Comparison of ENCODE assay signal across 15 cellular contexts in the genomic region with DNA sequence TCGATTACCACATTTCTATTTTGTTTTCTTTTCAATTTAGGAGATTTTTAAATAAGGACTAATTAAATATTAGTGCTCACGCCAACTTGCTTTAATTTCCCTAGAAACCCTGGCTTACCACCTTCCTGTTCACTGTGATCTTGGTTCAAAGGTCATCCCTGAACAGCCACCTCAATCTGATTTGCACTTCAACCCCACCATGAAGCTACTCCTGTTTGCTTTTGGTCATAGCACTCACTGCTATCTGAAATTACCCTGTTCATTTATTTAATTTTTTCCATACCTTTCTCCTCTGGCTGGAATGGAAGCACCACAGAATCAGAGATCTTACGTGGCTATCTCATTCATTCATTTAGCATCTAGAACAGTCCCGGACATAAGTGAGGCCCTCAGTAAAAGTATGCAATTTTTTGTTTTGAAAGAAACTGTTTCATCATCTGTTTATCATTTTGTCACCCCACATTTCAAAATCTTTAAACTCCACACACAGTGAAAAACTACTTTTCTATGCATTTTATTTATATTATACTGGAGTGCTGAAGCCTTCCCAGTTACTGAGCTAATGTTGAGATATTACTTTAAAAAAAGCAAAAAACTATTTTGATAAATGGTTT. TPM values are rescaled to one million over a fixed set of nuclear protein-coding genes. Genes with fewer than 3 reads are reported as not detected.
A peak's percentile ranks its signal among the peaks of the same experiment; 100 is the strongest.
DNase-seq lines count a peak whose midpoint lies in the region; ATAC-seq and TF ChIP-seq lines count a peak whose summit lies in the region.
"Had no signal": no experiment of that assay in that cellular context is flagged by ENCODE, and none has a peak within 500 bp of the region (broad histone marks: within the 10 kb centered on the region; RNA-seq: fewer than 3 reads in every experiment).

No MANE protein-coding gene starts in this region.

- TF ChIP-seq POLR2A in IMR-90 (IDR thresholded peaks at IDR 0.05; ENCODE audit: low read depth, low read length) (no peak), right lobe of liver (IDR thresholded peaks at IDR 0.05) (no peak)

- no peak overlapping the region for H2AK9ac ChIP-seq in IMR-90 (replicated peaks; ENCODE audit: low read depth, low read length, poor library complexity)

- no peak overlapping the region for H4K91ac ChIP-seq in IMR-90 (ENCODE audit: insufficient read depth, low read depth, low read length)

- H2AK5ac ChIP-seq in IMR-90 (ENCODE audit: low read depth, low read length), result no peak overlapping the region; the same call in 1 of the 2 replicates

- no peak overlapping the region for H3K27ac ChIP-seq in IMR-90 (ENCODE audit: insufficient read depth, low read length)
- H3K27ac ChIP-seq in right lobe of liver, result peak overlapping the region in 2 of 3 donors; percentile 74
- H3K27ac ChIP-seq: 22Rv1, A549, C4-2B had no signal

- no peak overlapping the region for H3K4me3 Mint-ChIP-seq in effector memory CD8-positive, alpha-beta T cell
- H3K4me3 Mint-ChIP-seq: CD4-positive, alpha-beta T cell; H9 had no signal

- H3K4me1 ChIP-seq in IMR-90 (ENCODE audit: control insufficient read depth, insufficient read depth, low read length), result no peaks in the 10 kb centered on the region
- H3K4me1 ChIP-seq in adipocyte (ENCODE audit: control insufficient read depth, insufficient read depth, low read length), result peaks cover 45% of the 10 kb centered on the region
- peaks cover 0 to 16% (median 4%) of the 10 kb centered on the region in 4 donors for H3K4me1 ChIP-seq in right lobe of liver
- H3K4me1 ChIP-seq: Caco-2 had no signal

- intact Hi-C loops in IMR-90 (cut with micrococcal nuclease), result no loop called here
- intact Hi-C loops in left colon (cut with DNase I, micrococcal nuclease), result no loop called here
- intact Hi-C loops in right lobe of liver (cut with DNase I), result no loop called here

- no peak overlapping the region for H3K27ac Mint-ChIP-seq in effector memory CD8-positive, alpha-beta T cell
- H3K27ac Mint-ChIP-seq: CD4-positive, alpha-beta T cell; H9 had no signal

- DNase-seq in IMR-90 (no peak), adipocyte (ENCODE audit: low read depth) (peak; percentile 35), left colon (peak in 1 of 2 donors; percentile 34), right lobe of liver (peak in 1 of 3 donors; percentile 64), NCI-H1436 (lab: John Stamatoyannopoulos, UW) (no peak), omental fat pad (ENCODE audit: low spot score) (no peak)
- DNase-seq in activated CD4-positive, CD25-positive, alpha-beta regulatory T cell treated with anti-CD3 and anti-CD28 coated beads, Interleukin-2, amount 50 U/mL, for 72 hours, result no peak
- DNase-seq in effector memory CD8-positive, alpha-beta T cell, result no peak
- DNase-seq: AML-193; Caco-2; CD4-positive, alpha-beta T cell; H9 had no signal

- no peaks in the 10 kb centered on the region; the same call in 1 of the 2 replicates for H3K9me3 ChIP-seq in IMR-90 (ENCODE audit: control insufficient read depth, insufficient read depth, low read length)
- no peaks in the 10 kb centered on the region for H3K9me3 ChIP-seq in adipocyte (ENCODE audit: control insufficient read depth, low read length)
- H3K9me3 ChIP-seq in right lobe of liver, result no peaks in the 10 kb centered on the region
- H3K9me3 ChIP-seq: A549, Caco-2 had no signal

- CTCF ChIA-PET in IMR-90 (lab: Yijun Ruan, JAX), result interaction anchor here (0.9 to 1.3 kb wide), 2 partner anchors 13 to 14 kb away, joined by 3 read pairs; no protein-coding TSS in a partner anchor

- no peak overlapping the region for H4K5ac ChIP-seq in IMR-90 (ENCODE audit: low read depth, low read length)

- H3K9ac ChIP-seq in IMR-90 (ENCODE audit: low read depth, low read length) (no peak overlapping the region), adipocyte (ENCODE audit: low read length) (no peak overlapping the region)

- H2AFZ ChIP-seq in IMR-90 (replicated peaks; ENCODE audit: low read length, poor library complexity), result no peak overlapping the region

- no peak overlapping the region for H4K8ac ChIP-seq in IMR-90 (ENCODE audit: low read depth in 2 of 2, low read length in 2 of 2)

- H3K36me3 Mint-ChIP-seq in effector memory CD8-positive, alpha-beta T cell (ENCODE audit: insufficient read depth), result no peaks in the 10 kb centered on the region

- no peak for TF ChIP-seq CTCF in IMR-90 (conservative IDR thresholded peaks at IDR 0.05; ENCODE audit: low read depth, low read length)
- no peak for TF ChIP-seq CTCF in right lobe of liver (IDR thresholded peaks at IDR 0.05)
- TF ChIP-seq CTCF in omental fat pad (IDR thresholded peaks at IDR 0.05), result no peak

- no peak overlapping the region for H3K56ac ChIP-seq in IMR-90 (ENCODE audit: extremely low read depth, insufficient read depth, low read length)

- no peaks in the 10 kb centered on the region for H3K79me1 ChIP-seq in IMR-90 (ENCODE audit: low read depth in 1 of 2, low read length in 2 of 2)

- 0 out of 2 replicates have a peak, but pooled peaks cover 3% of the 10 kb centered on the region for H3K9me1 ChIP-seq in IMR-90 (ENCODE audit: insufficient read depth, low read length)

- H3K27me3 ChIP-seq in IMR-90 (ENCODE audit: control insufficient read depth, insufficient read depth, low read length) (no peaks in the 10 kb centered on the region), adipocyte (replicated peaks; ENCODE audit: control insufficient read depth, insufficient read depth, low read length) (no peaks in the 10 kb centered on the region), right lobe of liver (no peaks in the 10 kb centered on the region)

- in situ Hi-C loops in IMR-90 (cut with MboI; ENCODE audit: low sequenced_read_pairs), result no loop called here

- H2BK5ac ChIP-seq in IMR-90 (ENCODE audit: low read depth, low read length, poor library complexity, severe bottlenecking), result no peak overlapping the region

- H3K14ac ChIP-seq in IMR-90 (replicated peaks; ENCODE audit: low read depth, low read length), result no peak overlapping the region

- H3K4me3 ChIP-seq in IMR-90 (ENCODE audit: insufficient read depth, low read depth, low read length), result no peak overlapping the region
- no peak overlapping the region for H3K4me3 ChIP-seq in adipocyte (ENCODE audit: low read length)
- H3K4me3 ChIP-seq in right lobe of liver, result no peak overlapping the region
- H3K4me3 ChIP-seq: A549 had no signal

- no peak overlapping the region for H3K23ac ChIP-seq in IMR-90 (ENCODE audit: low read depth, low read length)

- H3K4me1 Mint-ChIP-seq in effector memory CD8-positive, alpha-beta T cell (ENCODE audit: low read depth in 2 of 2), result no peaks in the 10 kb centered on the region
- H3K4me1 Mint-ChIP-seq: H9 had no signal

- H3K27me3 Mint-ChIP-seq in effector memory CD8-positive, alpha-beta T cell, result no peaks in the 10 kb centered on the region
- H3K27me3 Mint-ChIP-seq: CD4-positive, alpha-beta T cell had no signal

- no CpG with 5 or more reads among the region's 4 CpGs for WGBS in IMR-90 (ENCODE audit: extremely low coverage in 2 of 2, insufficient read length in 1 of 2), 2 experiments
- 14% methylated on average over 4 of the region's 4 CpGs for WGBS in right lobe of liver (ENCODE audit: insufficient coverage, low coverage, low lambda C conversion rate, missing lambda C conversion rate)

- no peaks in the 10 kb centered on the region for H3K36me3 ChIP-seq in IMR-90 (ENCODE audit: control insufficient read depth, insufficient read depth, low read length)
- no peaks in the 10 kb centered on the region for H3K36me3 ChIP-seq in adipocyte (ENCODE audit: control insufficient read depth, insufficient read depth, low read length, severe bottlenecking)
- H3K36me3 ChIP-seq in right lobe of liver, result no peaks in the 10 kb centered on the region

- BruUV-seq in IMR-90 (replicated peaks; lab: Mats Ljungman, UMichigan), result no TSS peak

- no peaks in the 10 kb centered on the region for H4K20me1 ChIP-seq in IMR-90 (ENCODE audit: insufficient read depth, low read length)

- no peak overlapping the region; the same call in 2 of the 3 replicates for H2BK15ac ChIP-seq in IMR-90 (ENCODE audit: low read depth, low read length)

- dilution Hi-C loops in IMR-90 (cut with HindIII; ENCODE audit: low sequenced_read_pairs, unreplicated experiment), result no loop called here

- H3K4ac ChIP-seq in IMR-90 (ENCODE audit: low read depth, low read length), result 0 out of 2 replicates have a peak overlapping the region, but pooled peaks have one; percentile 47

- no peak overlapping the region for H3K4me2 ChIP-seq in IMR-90 (ENCODE audit: low read depth, low read length)
- H3K4me2 ChIP-seq: A549 had no signal

- ATAC-seq in IMR-90 (ENCODE audit: low read depth) (no peak; the same call in 1 of the 2 replicates), left colon (peak; percentile 96), right lobe of liver (peak; percentile 93 to 99 (median 97)), omental fat pad (ENCODE audit: low FRiP score) (no peak)
- ATAC-seq in effector memory CD8-positive, alpha-beta T cell (replicated peaks), result no peak
- ATAC-seq: A549 had no signal

- H2BK120ac ChIP-seq in IMR-90 (ENCODE audit: low read depth, low read length), result no peak overlapping the region

- peaks cover 0 to 2% of the 10 kb centered on the region in 2 donors for H3K9me3 Mint-ChIP-seq in effector memory CD8-positive, alpha-beta T cell
- H3K9me3 Mint-ChIP-seq: CD4-positive, alpha-beta T cell; H9 had no signal

- H2BK20ac ChIP-seq in IMR-90 (ENCODE audit: low read depth, low read length), result no peak overlapping the region; the same call in 1 of the 2 replicates

- POLR2A ChIA-PET in IMR-90 (lab: Charles Lee; ENCODE audit: unreplicated experiment), result no interaction called here

- H3K18ac ChIP-seq in IMR-90 (ENCODE audit: low read depth, low read length), result no peak overlapping the region

- no peak for TF ChIP-seq RAD21 in IMR-90 (IDR thresholded peaks at IDR 0.05; ENCODE audit: low read length)

TF ChIP-seq in IMR-90, 13 proteins besides CTCF, POLR2A, EP300 and RAD21 (continues in another document):
- TF ChIP-seq RCOR1 (IDR thresholded peaks at IDR 0.05; ENCODE audit: insufficient replicate concordance, low read length) (no peak), RFX5 (IDR thresholded peaks at IDR 0.05; ENCODE audit: low read depth, low read length) (no peak), SMC3 (IDR thresholded peaks at IDR 0.05; ENCODE audit: low read depth, low read length) (no peak), NFE2L2 (IDR thresholded peaks at IDR 0.05; ENCODE audit: low read depth, low read length) (no peak), CEBPB (IDR thresholded peaks at IDR 0.05; ENCODE audit: low read depth, low read length) (no peak), CHD1 (IDR thresholded peaks at IDR 0.05; ENCODE audit: low read depth, low read length) (no peak)

RNA-seq across cellular contexts. Expression of a gene that starts 17.2 kb away (rescaled TPM):
- total RNA-seq in IMR-90 (2012; rRNA removed) (49.2 and 62.2 TPM in 2 replicates), left colon (10 to 100 TPM; 13.5 to 18.9 TPM), right lobe of liver (1 to 10 TPM in 2 of 6 experiments, under 1 TPM in 4; 0.73 to 2.1 (median 0.89) TPM), omental fat pad (1 to 10 TPM; 2.0 to 7.3 (median 3.7) TPM)
- 38.2 and 44.3 TPM in 2 replicates for polyA plus RNA-seq in IMR-90 (2012; rRNA removed)
- 21.1 and 26.2 TPM in 2 replicates for polyA plus RNA-seq in IMR-90 (2012; cell fraction: cytosol; rRNA removed)
- 62.0 and 66.3 TPM in 2 replicates for polyA plus RNA-seq in IMR-90 (2012; cell fraction: nucleus; rRNA removed; ENCODE audit: low replicate concordance)
- total RNA-seq: Caco-2; CD4-positive, alpha-beta T cell had no signal

Comparison
In these comparisons a context has a peak if more than half of its experiments do, and no peak if none do; other contexts are left out.
1. ATAC-seq: peak in left colon (single experiment) and right lobe of liver (4 of 4); none in IMR-90 (single experiment), effector memory CD8-positive, alpha-beta T cell (single experiment) and omental fat pad (single experiment).